Comparison of ENCODE assay signal across 7 cellular contexts in genomic region chr2:121047383-121047782, GRCh38.
"Had no signal": no experiment of that assay in that cellular context is flagged by ENCODE, and none has a peak within 500 bp of the region (broad histone marks: within the 10 kb centered on the region; RNA-seq: fewer than 3 reads in every experiment).

No MANE protein-coding gene starts in this region.

- ATAC-seq: GM23338, HCT116, K562 had no signal

- H3K4me3 ChIP-seq: GM23338, HAP-1, K562 had no signal

- H3K9me3 ChIP-seq: HAP-1 had no signal

- H3K36me3 ChIP-seq: HAP-1 had no signal

- H3K4me1 ChIP-seq: HAP-1 had no signal

- H3K4me2 ChIP-seq: GM23338 had no signal

- DNase-seq: HFFc6, IMR-90, KG1 had no signal

- H2AFZ ChIP-seq: GM23338 had no signal
